ENCODE assay signal across 11 cellular contexts in the genomic region with DNA sequence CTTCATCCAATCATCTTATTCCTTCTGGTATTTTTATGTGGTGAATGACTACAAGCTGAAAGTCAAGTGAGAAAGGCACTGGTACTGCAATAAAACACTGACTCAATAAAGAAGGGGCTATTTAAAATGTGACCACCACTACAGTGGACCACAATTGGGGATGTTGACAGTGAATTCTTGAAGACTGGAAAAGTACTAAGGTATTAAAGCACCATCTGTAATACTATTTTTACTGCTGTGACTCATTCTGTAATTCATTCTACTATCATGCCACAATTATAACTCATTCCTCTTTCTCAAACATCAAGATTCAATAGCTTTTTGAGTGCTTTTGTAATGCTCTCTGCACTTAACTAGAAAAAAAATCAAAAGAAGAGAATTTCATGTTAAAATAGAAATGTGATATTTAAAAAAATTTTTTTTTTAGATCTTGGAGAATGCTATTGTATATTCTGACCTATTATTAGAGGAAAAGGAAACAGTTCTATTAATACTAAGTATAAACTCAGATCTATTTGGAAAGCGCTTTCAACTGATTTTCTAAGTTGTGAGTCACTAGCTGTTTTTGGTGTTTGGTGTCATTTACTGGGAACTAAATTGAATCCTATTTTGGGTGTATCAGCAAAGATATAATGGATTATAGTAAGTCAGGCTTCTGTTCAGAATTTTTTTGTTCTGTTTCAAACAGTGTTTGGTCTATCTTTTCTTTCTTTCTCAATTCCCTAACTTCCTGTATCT.
DNase-seq lines count a peak whose midpoint lies in the region; ATAC-seq, FAIRE-seq and TF ChIP-seq lines count a peak whose summit lies in the region.
"Had no signal": no experiment of that assay in that cellular context is flagged by ENCODE, and none has a peak within 500 bp of the region (broad histone marks: within the 10 kb centered on the region; RNA-seq: fewer than 3 reads in every experiment).

No MANE protein-coding gene starts in this region.

- 0 out of 5 replicates have a peak, but pooled peaks of 1 of the 2 experiments have one; percentile 23 for TF ChIP-seq EP300 in A549 (IDR thresholded peaks at IDR 0.05)

- POLR2A ChIA-PET in A549 (lab: Yijun Ruan, JAX), result interaction anchor here (0.6 to 3.6 kb wide), 4 partner anchors 117 to 226 kb away, joined by 3 to 25 read pairs (median 4); a partner anchor contains a TSS
- POLR2A ChIA-PET in CD4-positive, alpha-beta T cell (lab: Charles Lee), result no interaction called here

- H3K27ac ChIP-seq in A549 (peak overlapping the region; percentile 89 to 92), cingulate gyrus (ENCODE audit: low read depth, low read length) (peak overlapping the region; percentile 66), muscle layer of duodenum (ENCODE audit: low read length) (peak overlapping the region; percentile 16), WERI-Rb-1 (no peak overlapping the region)
- H3K27ac ChIP-seq in CD4-positive, alpha-beta T cell (ENCODE audit: low read depth, low read length), result no peak overlapping the region
- H3K27ac ChIP-seq: neutrophil had no signal

- no peaks in the 10 kb centered on the region for H3K9me3 Mint-ChIP-seq in CD4-positive, alpha-beta T cell

- TF ChIP-seq RAD21 in A549 (conservative IDR thresholded peaks at IDR 0.05 in 1 of 2, IDR thresholded peaks at IDR 0.05 in 1 of 2), result no peak; a peak in 1 of 5 replicates

- H3K4me2 ChIP-seq in A549, result peak overlapping the region; percentile 72

- DNase-seq in A549 (ENCODE audit: low read depth in 1 of 2, low spot score in 1 of 2) (peak in 1 of 2 experiments; percentile 15), HS-5 (ENCODE audit: low read depth) (peak; percentile 82), WERI-Rb-1 (no peak)
- DNase-seq in CD4-positive, alpha-beta T cell, result no peak
- no peak for DNase-seq in activated CD4-positive, alpha-beta T cell treated with anti-CD3 and anti-CD28 coated beads for 48 hours
- DNase-seq: endodermal cell had no signal

- H3K27me3 ChIP-seq in muscle layer of duodenum (ENCODE audit: low read depth, low read length), result no peaks in the 10 kb centered on the region
- no peaks in the 10 kb centered on the region for H3K27me3 ChIP-seq in CD4-positive, alpha-beta T cell (ENCODE audit: control insufficient read depth, insufficient read depth, low read length)
- H3K27me3 ChIP-seq in WERI-Rb-1 (ENCODE audit: insufficient read depth, low read depth, severe bottlenecking), result no peaks in the 10 kb centered on the region
- H3K27me3 ChIP-seq: neutrophil had no signal

- FAIRE-seq in A549 (lab: Jason Lieb, UNC), result no peak

- no peaks in the 10 kb centered on the region for H3K27me3 Mint-ChIP-seq in CD4-positive, alpha-beta T cell
- H3K27me3 Mint-ChIP-seq: activated CD4-positive, alpha-beta T cell treated with anti-CD3 and anti-CD28 coated beads, Interleukin-2, amount 10 ng/mL, durations not matched to agents 24 days and 14 days had no signal

- H3K4me1 ChIP-seq in A549 (peaks cover 73% of the 10 kb centered on the region), muscle layer of duodenum (ENCODE audit: control insufficient read depth in 1 of 2, insufficient read depth in 2 of 2, low read length in 2 of 2) (peaks cover 5 to 12% of the 10 kb centered on the region in 2 donors)

- H3K9me3 ChIP-seq in A549, result peaks cover 5% of the 10 kb centered on the region
- H3K9me3 ChIP-seq in muscle layer of duodenum (ENCODE audit: control insufficient read depth in 1 of 2, low read length in 2 of 2), result no peaks in the 10 kb centered on the region
- H3K9me3 ChIP-seq in CD4-positive, alpha-beta T cell (ENCODE audit: control insufficient read depth, low read length), result no peaks in the 10 kb centered on the region
- H3K9me3 ChIP-seq in WERI-Rb-1 (ENCODE audit: severe bottlenecking), result no peaks in the 10 kb centered on the region
- H3K9me3 ChIP-seq: neutrophil had no signal

- TF ChIP-seq CTCF in A549 (IDR thresholded peaks at IDR 0.05) (no peak), WERI-Rb-1 (IDR thresholded peaks at IDR 0.05; ENCODE audit: low read depth, low read length) (no peak)
- no peak for TF ChIP-seq CTCF in CD4-positive, alpha-beta T cell (IDR thresholded peaks at IDR 0.05)

- ATAC-seq in A549 (no peak; a peak in 1 of 6 replicates), GM21390 (IDR thresholded peaks at IDR 0.05; ENCODE audit: unreplicated experiment) (no peak)
- no peak for ATAC-seq in CD4-positive, alpha-beta T cell (ENCODE audit: poor library complexity)

- intact Hi-C loops in CD4-positive, alpha-beta T cell (cut with DNase I, micrococcal nuclease), result no loop called here

- peaks cover 15% of the 10 kb centered on the region for H3K4me1 Mint-ChIP-seq in CD4-positive, alpha-beta T cell (ENCODE audit: low read depth)

- WGBS in A549 (ENCODE audit: missing lambda C conversion rate), result 34% methylated on average over 1 of the region's 1 CpG

- no peaks in the 10 kb centered on the region for H3K36me3 Mint-ChIP-seq in CD4-positive, alpha-beta T cell (ENCODE audit: low read depth)

- H3K36me3 ChIP-seq in muscle layer of duodenum (ENCODE audit: control insufficient read depth in 1 of 2, insufficient read depth in 2 of 2, low read length in 2 of 2), result no peaks in the 10 kb centered on the region
- no peaks in the 10 kb centered on the region for H3K36me3 ChIP-seq in WERI-Rb-1
- H3K36me3 ChIP-seq: neutrophil had no signal

- CTCF ChIA-PET in A549 (lab: Yijun Ruan, JAX), result interaction anchor here (1.3 to 6.0 kb wide), 4 partner anchors 13 to 218 kb away, joined by 3 to 33 read pairs (median 3); no protein-coding TSS in a partner anchor
- CTCF ChIA-PET in CD4-positive, alpha-beta T cell (lab: Charles Lee), result interaction anchor here (1.2 kb wide), 1 partner anchor 27 kb away, joined by 3 read pairs; no protein-coding TSS in a partner anchor

- H3K27ac Mint-ChIP-seq in CD4-positive, alpha-beta T cell, result no peak overlapping the region
- H3K27ac Mint-ChIP-seq: activated CD4-positive, alpha-beta T cell treated with anti-CD3 and anti-CD28 coated beads, Interleukin-2, amount 10 ng/mL, durations not matched to agents 24 days and 14 days; endodermal cell had no signal

- H3K4me3 Mint-ChIP-seq in CD4-positive, alpha-beta T cell, result no peak overlapping the region
- H3K4me3 Mint-ChIP-seq: activated CD4-positive, alpha-beta T cell treated with anti-CD3 and anti-CD28 coated beads, Interleukin-2, amount 10 ng/mL, durations not matched to agents 24 days and 14 days; endodermal cell had no signal

- TF ChIP-seq POLR2A in A549 (IDR thresholded peaks at IDR 0.05; ENCODE audit: low read length), result no peak

- no peak overlapping the region for H3K4me3 ChIP-seq in A549
- no peak overlapping the region for H3K4me3 ChIP-seq in muscle layer of duodenum (ENCODE audit: low read depth in 1 of 2, low read length in 2 of 2)
- no peak overlapping the region for H3K4me3 ChIP-seq in WERI-Rb-1 (ENCODE audit: low read depth, low read length)

TF ChIP-seq in A549, 52 proteins besides CTCF, POLR2A, EP300 and RAD21:
- TF ChIP-seq ESRRA (IDR thresholded peaks at IDR 0.05; ENCODE audit: borderline replicate concordance, low read length) (no peak), JUNB (IDR thresholded peaks at IDR 0.05) (peak; percentile 88), FOSL2 (IDR thresholded peaks at IDR 0.05) (peak; percentile 76), FOSL2 (CRISPR knock-in tag; IDR thresholded peaks at IDR 0.05) (peak; percentile 85), GATA3 (IDR thresholded peaks at IDR 0.05; ENCODE audit: borderline replicate concordance) (peak; percentile 35; the same call in 1 of the 2 replicates), CEBPB (IDR thresholded peaks at IDR 0.05) (peak in 1 of 2 experiments; percentile 24; a peak in 2 of 4 replicates)

Comparison
In these comparisons a context has a peak if more than half of its experiments do, and no peak if none do; other contexts are left out.
1. H3K27ac ChIP-seq: peak in A549 (2 of 2), cingulate gyrus (single experiment) and muscle layer of duodenum (single experiment); none in CD4-positive, alpha-beta T cell (single experiment) and WERI-Rb-1 (single experiment).